1 cellular context compared by ENCODE assay signal in genomic region chr1:9150582-9151290, GRCh38.
TF ChIP-seq lines count a peak whose summit lies in the region.

No MANE protein-coding gene starts in this region.

TF ChIP-seq in IMR-90, 13 proteins besides CTCF, POLR2A, EP300 and RAD21:
- no peak for TF ChIP-seq SMC3 (IDR thresholded peaks at IDR 0.05; ENCODE audit: low read depth, low read length)
- no peak for TF ChIP-seq RFX5 (IDR thresholded peaks at IDR 0.05; ENCODE audit: low read depth, low read length)
- TF ChIP-seq FOS (IDR thresholded peaks at IDR 0.05; ENCODE audit: low read depth, low read length): no peak
- no peak for TF ChIP-seq BHLHE40 (IDR thresholded peaks at IDR 0.05; ENCODE audit: low read depth, low read length)
- TF ChIP-seq NFE2L2 (IDR thresholded peaks at IDR 0.05; ENCODE audit: low read depth, low read length): no peak
- no peak for TF ChIP-seq CEBPB (IDR thresholded peaks at IDR 0.05; ENCODE audit: low read depth, low read length)
